In the genomic region with DNA sequence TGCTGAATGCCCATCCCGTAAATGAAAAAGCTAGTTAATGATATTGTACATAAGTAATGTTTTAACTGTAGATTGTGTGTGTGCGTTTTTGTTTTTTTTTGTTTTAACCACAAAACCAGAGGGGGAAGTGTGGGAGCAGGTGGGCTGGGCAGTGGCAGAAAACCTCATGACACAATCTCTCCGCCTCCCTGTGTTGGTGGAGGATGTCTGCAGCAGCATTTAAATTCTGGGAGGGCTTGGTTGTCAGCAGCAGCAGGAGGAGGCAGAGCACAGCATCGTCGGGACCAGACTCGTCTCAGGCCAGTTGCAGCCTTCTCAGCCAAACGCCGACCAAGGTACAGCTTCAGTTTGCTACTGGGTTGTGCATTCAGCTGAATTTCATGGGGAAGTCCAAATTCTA, we compare ENCODE assay signal across 8 cellular contexts. TPM values are rescaled to one million over a fixed set of nuclear protein-coding genes. Genes with fewer than 3 reads are reported as not detected.
A peak's percentile ranks its signal among the peaks of the same experiment; 100 is the strongest.
DNase-seq lines count a peak whose midpoint lies in the region; ATAC-seq, FAIRE-seq and TF ChIP-seq lines count a peak whose summit lies in the region.

A gene (plus strand): TSS at position 249 of the 400 bp plus-strand sequence. CDS start 1,182 bp downstream, outside the sequence.

- TF ChIP-seq RAD21 in A549 (conservative IDR thresholded peaks at IDR 0.05 in 1 of 2, IDR thresholded peaks at IDR 0.05 in 1 of 2) (no peak), H1 (IDR thresholded peaks at IDR 0.05 in 1 of 2, conservative IDR thresholded peaks at IDR 0.05 in 1 of 2; ENCODE audit: low read depth in 2 of 2, low read length in 2 of 2) (peak; percentile 15 to 18; a peak in 1 of 4 replicates)

- H3K36me3 ChIP-seq in H1 (ENCODE audit: control insufficient read depth in 2 of 4, insufficient read depth in 4 of 4, low read length in 3 of 4), result no peaks in the 10 kb centered on the region
- no peaks in the 10 kb centered on the region for H3K36me3 ChIP-seq in prostate gland

- FAIRE-seq in A549 (lab: Jason Lieb, UNC) (no peak), H1 (lab: Jason Lieb, UNC) (peak; percentile 95)

- TF ChIP-seq EP300 in A549 (IDR thresholded peaks at IDR 0.05), result no peak
- TF ChIP-seq EP300 in H1 (IDR thresholded peaks at IDR 0.05; ENCODE audit: borderline replicate concordance in 1 of 2, low read depth in 2 of 2, low read length in 2 of 2), result no peak

- H2AK5ac ChIP-seq in H1 (ENCODE audit: low read depth, low read length), result no peak within 1 kb of the TSS

- no peak within 1 kb of the TSS; a peak in 1 of 7 replicates for H3K9ac ChIP-seq in H1 (replicated peaks in 1 of 4; ENCODE audit: extremely low read depth in 1 of 4, low read depth in 3 of 4, low read length in 3 of 4)

- under 1% methylated on average over 8 of the region's 8 CpGs for WGBS in A549 (ENCODE audit: missing lambda C conversion rate)
- WGBS in H1 (ENCODE audit: extremely low coverage in 1 of 2, insufficient coverage in 1 of 2, insufficient read length in 1 of 2, insufficient replicate concordance in 2 of 2, low coverage in 1 of 2, low lambda C conversion rate in 2 of 2, missing lambda C conversion rate in 1 of 2), 2 experiments, result 21% methylated on average over 8 of the region's 8 CpGs; no CpG with 5 or more reads in 1 of the 2 experiments
- 29% methylated on average over 8 of the region's 8 CpGs for WGBS in prostate gland

- H4K8ac ChIP-seq in H1 (ENCODE audit: extremely low read depth, insufficient read depth, low read length), result no peak within 1 kb of the TSS

- peak within 1 kb of the TSS; percentile 15; the same call in 1 of the 2 replicates for H2AFZ ChIP-seq in H1 (ENCODE audit: low read length)

- no peak for TF ChIP-seq CTCF in A549 (IDR thresholded peaks at IDR 0.05)
- peak in 1 of 3 experiments; percentile 12; a peak in 1 of 4 replicates for TF ChIP-seq CTCF in H1 (IDR thresholded peaks at IDR 0.05; ENCODE audit: control extremely low read depth in 1 of 3, insufficient read depth in 1 of 3, low read depth in 1 of 3, low read length in 3 of 3)
- no peak for TF ChIP-seq CTCF in neural crest cell (conservative IDR thresholded peaks at IDR 0.05)
- no peak for TF ChIP-seq CTCF in prostate gland (IDR thresholded peaks at IDR 0.05)

- no peak within 1 kb of the TSS for H3K14ac ChIP-seq in H1 (ENCODE audit: insufficient read length)

- peak; percentile 25 to 76 for DNase-seq in A549 (ENCODE audit: low read depth in 1 of 2, low spot score in 1 of 2)
- peak; percentile 43 for DNase-seq in SK-N-DZ (ENCODE audit: low spot score)
- peak in 1 of 2 experiments; percentile 50 for DNase-seq in H1 (ENCODE audit: low read depth in 1 of 2, low spot score in 2 of 2)
- DNase-seq in neural crest cell (ENCODE audit: low read depth, low spot score), result peak; percentile 32
- DNase-seq in prostate gland (ENCODE audit: low spot score), result no peak
- no peak for DNase-seq in effector CD8-positive, alpha-beta T cell (lab: John Stamatoyannopoulos, UW)

- no peaks in the 10 kb centered on the region for H3K23me2 ChIP-seq in H1 (ENCODE audit: low read depth, low read length)

- no peak within 1 kb of the TSS for H3K18ac ChIP-seq in H1 (ENCODE audit: extremely low read depth, low read length)

- H3K27ac ChIP-seq in A549 (peak within 1 kb of the TSS; percentile 82 to 84), H1 (ENCODE audit: low read depth, low read length) (no peak within 1 kb of the TSS), prostate gland (no peak within 1 kb of the TSS)

- no peaks in the 10 kb centered on the region for H3K79me2 ChIP-seq in H1 (ENCODE audit: control insufficient read depth in 1 of 2, insufficient read depth in 2 of 2, low read length in 2 of 2)

- H3K27ac Mint-ChIP-seq in neural crest cell (ENCODE audit: unreplicated experiment), result no peak within 1 kb of the TSS

- H3K36me3 Mint-ChIP-seq in neural crest cell (ENCODE audit: low read depth), result no peaks in the 10 kb centered on the region

- H3K4me3 Mint-ChIP-seq in neural crest cell, result peak within 1 kb of the TSS; percentile 20

- ATAC-seq in A549, result peak; percentile 92 to 94
- ATAC-seq in GM18508 (IDR thresholded peaks at IDR 0.05; ENCODE audit: insufficient read depth, unreplicated experiment), result peak; percentile 79
- ATAC-seq in HG03175 (IDR thresholded peaks at IDR 0.05; ENCODE audit: unreplicated experiment), result peak; percentile 57

- no peak within 1 kb of the TSS for H3K4ac ChIP-seq in H1 (replicated peaks; ENCODE audit: insufficient read length, low read depth, low read length)

- H3K9me3 Mint-ChIP-seq in neural crest cell, result no peaks in the 10 kb centered on the region

- H3K4me1 Mint-ChIP-seq in neural crest cell, result peaks cover 33% of the 10 kb centered on the region

- TF ChIP-seq POLR2A in A549 (IDR thresholded peaks at IDR 0.05; ENCODE audit: low read length) (peak; percentile 73), H1 (IDR thresholded peaks at IDR 0.05; ENCODE audit: control extremely low read depth in 1 of 2, low read depth in 2 of 2, low read length in 2 of 2) (peak in 1 of 2 experiments; percentile 24; a peak in 1 of 3 replicates), prostate gland (IDR thresholded peaks at IDR 0.05) (no peak)

- no peak within 1 kb of the TSS for H2BK12ac ChIP-seq in H1 (ENCODE audit: low read depth, low read length)

- POLR2A ChIA-PET in A549 (lab: Yijun Ruan, JAX) (no interaction called here), H1 (lab: Charles Lee; ENCODE audit: partially characterized antibody) (interaction anchor here (0.8 to 5.8 kb wide), 7 partner anchors 14 to 49 kb away, joined by 3 to 38 read pairs (median 5); a partner anchor contains a TSS)

- H3K27me3 Mint-ChIP-seq in neural crest cell (ENCODE audit: low read depth), result no peaks in the 10 kb centered on the region

- intact Hi-C loops in prostate gland (cut with DNase I), result no loop called here

- H3K79me1 ChIP-seq in H1 (ENCODE audit: low read depth, low read length), result no peaks in the 10 kb centered on the region

- H2BK20ac ChIP-seq in H1 (ENCODE audit: low read length), result no peak within 1 kb of the TSS; the same call in 1 of the 2 replicates

- no peak within 1 kb of the TSS for H4K91ac ChIP-seq in H1 (replicated peaks; ENCODE audit: insufficient read length, low read length)

- peaks cover 38% of the 10 kb centered on the region for H3K4me1 ChIP-seq in A549
- peaks cover 2 to 11% (median 6%) of the 10 kb centered on the region in 4 experiments; a peak in 5 of 7 replicates for H3K4me1 ChIP-seq in H1 (replicated peaks in 1 of 4; ENCODE audit: control insufficient read depth in 3 of 4, insufficient read depth in 4 of 4, low read length in 3 of 4)
- H3K4me1 ChIP-seq in prostate gland (replicated peaks), result no peaks in the 10 kb centered on the region

- CTCF ChIA-PET in A549 (lab: Yijun Ruan, JAX) (interaction anchor here (0.8 to 9.2 kb wide), 4 partner anchors 11 to 124 kb away, joined by 3 to 142 read pairs (median 6); no protein-coding TSS in a partner anchor), H1 (lab: Charles Lee; ENCODE audit: partially characterized antibody) (interaction anchor here (0.6 to 3.7 kb wide), 11 partner anchors 9 to 862 kb away, joined by 3 to 40 read pairs (median 11); no protein-coding TSS in a partner anchor)

- H3K4me2 ChIP-seq in A549 (peak within 1 kb of the TSS; percentile 81), H1 (ENCODE audit: insufficient read depth in 1 of 2, low read depth in 2 of 2, low read length in 2 of 2) (peak within 1 kb of the TSS; percentile 18 to 25; a peak in 3 of 4 replicates)

- H3K23ac ChIP-seq in H1 (ENCODE audit: insufficient read length), result no peak within 1 kb of the TSS

- no peak within 1 kb of the TSS for H4K5ac ChIP-seq in H1 (ENCODE audit: insufficient read length, low read depth, low read length)

- H2BK5ac ChIP-seq in H1 (ENCODE audit: low read depth, low read length), result no peak within 1 kb of the TSS

- H2BK15ac ChIP-seq in H1 (ENCODE audit: low read length), result no peak within 1 kb of the TSS

- H2BK120ac ChIP-seq in H1 (replicated peaks; ENCODE audit: low read depth, low read length), result no peak within 1 kb of the TSS

- H4K20me1 ChIP-seq in H1 (replicated peaks in 1 of 2; ENCODE audit: control insufficient read depth in 1 of 2, insufficient read depth in 2 of 2, low read length in 2 of 2), result no peaks in the 10 kb centered on the region

- H3K4me3 ChIP-seq in A549 (peak within 1 kb of the TSS; percentile 45), H1 (ENCODE audit: extremely low read depth in 1 of 4, insufficient read depth in 2 of 4, low read depth in 3 of 4, low read length in 4 of 4) (no peak within 1 kb of the TSS), prostate gland (no peak within 1 kb of the TSS)

- H3K9me3 ChIP-seq in A549 (no peaks in the 10 kb centered on the region), H1 (ENCODE audit: insufficient read depth in 2 of 2, low read depth in 1 of 2, low read length in 1 of 2) (no peaks in the 10 kb centered on the region), prostate gland (no peaks in the 10 kb centered on the region)

- H3K27me3 ChIP-seq in H1 (replicated peaks in 1 of 4; ENCODE audit: control insufficient read depth in 3 of 4, extremely low read depth in 1 of 4, insufficient read depth in 3 of 4, low read length in 3 of 4), result 0 out of 7 replicates have a peak, but pooled peaks cover 0 to 2% (median 0%) of the 10 kb centered on the region in 4 experiments
- H3K27me3 ChIP-seq in prostate gland (replicated peaks; ENCODE audit: insufficient read depth), result no peaks in the 10 kb centered on the region

- no peak within 1 kb of the TSS for H3K56ac ChIP-seq in H1 (replicated peaks; ENCODE audit: insufficient read length, low read depth, low read length)

TF ChIP-seq in A549, 52 proteins besides CTCF, POLR2A, EP300 and RAD21 (continues in another document):
- 0 out of 3 replicates have a peak, but pooled peaks have one; percentile 12 for TF ChIP-seq SMC3 (IDR thresholded peaks at IDR 0.05)

RNA-seq across cellular contexts. Expression of the gene that starts here (rescaled TPM):
- 415 and 509 TPM in 2 replicates for polyA plus RNA-seq in A549 (2011; rRNA removed)
- 198 and 219 TPM in 2 replicates for polyA plus RNA-seq in A549 (2012; cell fraction: cytosol; rRNA removed)
- 164 and 242 TPM in 2 replicates for polyA plus RNA-seq in A549 (2012; cell fraction: nucleus; rRNA removed)
- 176 to 226 TPM (median 198 TPM) in 3 replicates for polyA plus RNA-seq in A549 (2017; fragmentation: RNase III; extraction: RNeasy Plus Mini Kit Qiagen cat#74134 plus additional on column Dnase treatment)
- polyA minus RNA-seq in A549 (2011; rRNA and poly(A)+ RNA removed), result 277 and 302 TPM in 2 replicates
- not detected in 2 replicates for polyA plus RNA-seq in SK-N-DZ (2014; cell fraction: cytosol; rRNA removed)
- not detected in 2 replicates for polyA plus RNA-seq in SK-N-DZ (2014; cell fraction: nucleus; rRNA removed)
- total RNA-seq in H1 (2021; fragmentation: NEBNext Ultra II Directional; extraction: Animal tissue kit (Norgen Biotek cat#: 25700)), result 22.3 and 26.5 TPM in 2 replicates
- polyA plus RNA-seq in H1 (2011; rRNA removed), result 10.1 and 13.7 TPM in 2 replicates
- polyA plus RNA-seq in H1 (2011; cell fraction: cytosol; rRNA removed), result 13.1 TPM
- polyA plus RNA-seq in H1 (2011; cell fraction: nucleus; rRNA removed), result 18.0 TPM
- polyA plus RNA-seq in H1 (2012, experiment 1 of 2), result 10.5 to 20.8 TPM (median 13.8 TPM) in 4 replicates
- polyA plus RNA-seq in H1 (2012, experiment 2 of 2), result 1.6 TPM
- polyA plus RNA-seq in H1 (2013, experiment 1 of 2), result 85.8 TPM
- 106 TPM for polyA plus RNA-seq in H1 (2013, experiment 2 of 2)
- polyA minus RNA-seq in H1 (2011; rRNA and poly(A)+ RNA removed), result 19.6 and 21.0 TPM in 2 replicates
- 5.9 TPM for polyA minus RNA-seq in H1 (2011; cell fraction: cytosol; rRNA and poly(A)+ RNA removed)
- 7.3 TPM for polyA minus RNA-seq in H1 (2011; cell fraction: nucleus; rRNA and poly(A)+ RNA removed)
- 14.2 and 23.5 TPM in 2 replicates for total RNA-seq in neural crest cell
- total RNA-seq in prostate gland, result 10 to 100 TPM in 1 of 2 donors, 1 to 10 TPM in 1; 6.4 to 52.0 TPM

Comparison
In these comparisons a context has a peak if more than half of its experiments do, and no peak if none do; other contexts are left out.
1. DNase-seq: peak in A549 (2 of 2), SK-N-DZ (single experiment) and neural crest cell (single experiment); none in prostate gland (single experiment) and effector CD8-positive, alpha-beta T cell (single experiment).
2. H3K27ac ChIP-seq: peak in A549 (2 of 2); none in H1 (single experiment) and prostate gland (0 of 2).
3. Peak in every context shown above with its lines, with median percentiles within 50 percentile points of each other: ATAC-seq.